8 cellular contexts compared by ENCODE assay signal in the genomic region with DNA sequence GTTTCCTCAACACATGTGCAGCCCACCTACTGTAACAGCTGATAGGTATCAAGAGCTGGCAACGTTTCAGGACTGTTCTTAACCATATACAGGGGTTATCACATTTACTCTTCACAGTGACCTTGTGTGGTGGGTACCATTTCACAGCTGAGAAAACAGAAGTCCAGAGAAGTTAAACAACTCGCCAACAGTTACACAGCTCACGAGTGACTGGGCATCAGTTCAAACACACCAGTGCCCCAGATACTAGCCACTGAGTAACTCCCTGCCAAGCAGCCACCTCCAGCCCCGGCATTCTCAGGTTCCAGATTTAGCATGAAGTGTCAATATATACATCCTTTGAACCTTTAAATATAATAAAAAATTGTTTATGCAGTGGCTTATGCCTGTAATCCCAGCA. TPM values are rescaled to one million over a fixed set of nuclear protein-coding genes. Genes with fewer than 3 reads are reported as not detected.
"Had no signal": no experiment of that assay in that cellular context is flagged by ENCODE, and none has a peak within 500 bp of the region (broad histone marks: within the 10 kb centered on the region; RNA-seq: fewer than 3 reads in every experiment).

No MANE protein-coding gene starts in this region.

- H3K36me3 ChIP-seq: HAP-1 had no signal

- DNase-seq: IMR-90 had no signal

- H3K27ac Mint-ChIP-seq: GM23338 had no signal

- H3K4me3 Mint-ChIP-seq: GM23338 had no signal

- ATAC-seq: GM23338, K562 had no signal

- H3K4me3 ChIP-seq: GM23338, HAP-1, K562 had no signal

- H3K4me1 ChIP-seq: HAP-1 had no signal

- H3K9me3 ChIP-seq: HAP-1 had no signal

- H2AFZ ChIP-seq: GM23338 had no signal

- FAIRE-seq: H1, H54, HTR-8/SVneo, K562 had no signal

- H3K9me3 Mint-ChIP-seq: GM23338 had no signal

- H3K4me2 ChIP-seq: GM23338 had no signal

RNA-seq across cellular contexts. Expression of a gene that starts 7.4 kb away (rescaled TPM):
- total RNA-seq: HT-29, IMR-90, K562 had no signal
- polyA plus RNA-seq: K562 had no signal

RNA-seq across cellular contexts. Expression of a gene that starts 28.0 kb away (rescaled TPM):
- total RNA-seq: HT-29, K562 had no signal
- polyA plus RNA-seq: K562 had no signal
